Comparison of ENCODE assay signal across 13 cellular contexts in genomic region chr16:8795818-8796217, GRCh38. TPM values are rescaled to one million over a fixed set of nuclear protein-coding genes. Genes with fewer than 3 reads are reported as not detected.
DNase-seq lines count a peak whose midpoint lies in the region; ATAC-seq and TF ChIP-seq lines count a peak whose summit lies in the region.
"Had no signal": no experiment of that assay in that cellular context is flagged by ENCODE, and none has a peak within 500 bp of the region (broad histone marks: within the 10 kb centered on the region; RNA-seq: fewer than 3 reads in every experiment).

No MANE protein-coding gene starts in this region.

- H2AFZ ChIP-seq in osteoblast (ENCODE audit: low read length) = no peak overlapping the region

- no peaks in the 10 kb centered on the region for H3K9me3 Mint-ChIP-seq in CD8-positive, alpha-beta T cell
- H3K9me3 Mint-ChIP-seq in activated B cell treated with CpG ODN at 0.5 μM for 24 hours (no peaks in the 10 kb centered on the region), memory B cell (no peaks in the 10 kb centered on the region)
- H3K9me3 Mint-ChIP-seq: stimulated activated memory B cell treated with anti-CD40 and anti-IgM and Interleukin-4, amounts not matched to agents 10 μg/mL and 1 μg/mL and 100 μg/mL, for 72 hours had no signal

- BruUV-seq in A673 (replicated peaks; lab: Mats Ljungman, UMichigan) = no TSS peak

- DNase-seq in A673 (ENCODE audit: low spot score) = no peak
- no peak for DNase-seq in CD8-positive, alpha-beta T cell
- no peak for DNase-seq in activated B cell treated with CpG ODN at 0.5 μM for 24 hours
- DNase-seq in memory B cell (ENCODE audit: low spot score in 2 of 2) = no peak
- DNase-seq in osteoblast (ENCODE audit: insufficient read length, low spot score, missing footprints) = no peak
- DNase-seq in sigmoid colon = no peak
- DNase-seq in HT-29 (ENCODE audit: low spot score) = no peak
- DNase-seq: DMS79 treated with DMSO at 0.1 percent for 48 hours, NCI-H345, SJCRH30 had no signal

- H3K9me3 ChIP-seq in A673 (ENCODE audit: low read depth, low read length, poor library complexity, severe bottlenecking) = no peaks in the 10 kb centered on the region
- H3K9me3 ChIP-seq in CD8-positive, alpha-beta T cell (ENCODE audit: low read length) = no peaks in the 10 kb centered on the region
- H3K9me3 ChIP-seq in osteoblast (ENCODE audit: low read depth, low read length) = no peaks in the 10 kb centered on the region
- H3K9me3 ChIP-seq in sigmoid colon = no peaks in the 10 kb centered on the region
- H3K9me3 ChIP-seq: SJCRH30 had no signal

- no peak for ATAC-seq in CD8-positive, alpha-beta T cell
- ATAC-seq in activated B cell treated with CpG ODN at 0.5 μM for 24 hours (ENCODE audit: low read depth) (no peak), memory B cell (ENCODE audit: low read depth) (no peak)
- ATAC-seq: stimulated activated memory B cell treated with anti-CD40 and anti-IgM and Interleukin-4, amounts not matched to agents 10 μg/mL and 1 μg/mL and 100 μg/mL, for 72 hours had no signal

- peaks cover 14% of the 10 kb centered on the region for H3K36me3 Mint-ChIP-seq in CD8-positive, alpha-beta T cell
- peaks cover 16% of the 10 kb centered on the region for H3K36me3 Mint-ChIP-seq in activated B cell treated with CpG ODN at 0.5 μM for 24 hours (ENCODE audit: low read depth)
- H3K36me3 Mint-ChIP-seq in memory B cell = no peaks in the 10 kb centered on the region

- H3K27me3 ChIP-seq in A673 (replicated peaks; ENCODE audit: insufficient read depth, low read depth, low read length, poor library complexity) (no peaks in the 10 kb centered on the region), osteoblast (ENCODE audit: insufficient read depth, low read length) (no peaks in the 10 kb centered on the region), sigmoid colon (no peaks in the 10 kb centered on the region)
- H3K27me3 ChIP-seq in CD8-positive, alpha-beta T cell (ENCODE audit: insufficient read depth, low read length) = no peaks in the 10 kb centered on the region
- H3K27me3 ChIP-seq: SJCRH30 had no signal

- no peak overlapping the region for H3K4me2 ChIP-seq in osteoblast (ENCODE audit: insufficient read depth, low read length)

- peak overlapping the region; percentile 6 for H3K27ac Mint-ChIP-seq in CD8-positive, alpha-beta T cell
- H3K27ac Mint-ChIP-seq in activated B cell treated with CpG ODN at 0.5 μM for 24 hours (no peak overlapping the region), memory B cell (no peak overlapping the region)

- H3K79me2 ChIP-seq in osteoblast (ENCODE audit: insufficient read depth, low read length) = peaks cover 54% of the 10 kb centered on the region

- intact Hi-C loops in A673 (cut with micrococcal nuclease; ENCODE audit: unreplicated experiment) (loop anchor here (5.0 kb wide), 1 partner anchor 71 kb away; the partner anchor contains the start of gene CARHSP1), activated B cell treated with CpG ODN at 0.5 μM for 24 hours (cut with micrococcal nuclease) (loop anchor here (5.0 kb wide), 1 partner anchor 341 kb away; no protein-coding TSS in a partner anchor), sigmoid colon (cut with DNase I) (loop anchor here (5.0 to 10.0 kb wide), 6 partner anchors 71 to 299 kb away; partner anchors contain the start of genes CARHSP1, HAPSTR1, LITAFD and METTL22)
- intact Hi-C loops in CD8-positive, alpha-beta T cell (cut with DNase I, micrococcal nuclease) = loop anchor here (2.0 to 5.0 kb wide), 7 partner anchors 73 to 1591 kb away; partner anchors contain the start of genes METTL22 (in 2 of the 2), ATF7IP2 (in 1 of the 2), CARHSP1 (in 1 of the 2) and HAPSTR1 (in 1 of the 2)

- peak overlapping the region; percentile 17 for H3K27ac ChIP-seq in A673 (ENCODE audit: low read depth, low read length, poor library complexity, severe bottlenecking)
- H3K27ac ChIP-seq in CD8-positive, alpha-beta T cell (ENCODE audit: low read depth, low read length) = no peak overlapping the region
- no peak overlapping the region for H3K27ac ChIP-seq in osteoblast (ENCODE audit: low read depth, low read length)
- H3K27ac ChIP-seq in sigmoid colon = no peak overlapping the region
- H3K27ac ChIP-seq: epithelial cell of prostate, SJCRH30 had no signal

- peaks cover 11% of the 10 kb centered on the region for H4K20me1 ChIP-seq in osteoblast (ENCODE audit: insufficient read depth, low read length)

- CTCF ChIA-PET in A673 (lab: Charles Lee) = no interaction called here
- CTCF ChIA-PET in CD8-positive, alpha-beta T cell (lab: Charles Lee) = no interaction called here
- CTCF ChIA-PET in activated B cell treated with CpG ODN at 0.5 μM for 24 hours (lab: Charles Lee) = no interaction called here

- no peaks in the 10 kb centered on the region for H3K27me3 Mint-ChIP-seq in CD8-positive, alpha-beta T cell (ENCODE audit: low read depth)
- H3K27me3 Mint-ChIP-seq in activated B cell treated with CpG ODN at 0.5 μM for 24 hours (no peaks in the 10 kb centered on the region), memory B cell (no peaks in the 10 kb centered on the region)
- H3K27me3 Mint-ChIP-seq: stimulated activated memory B cell treated with anti-CD40 and anti-IgM and Interleukin-4, amounts not matched to agents 10 μg/mL and 1 μg/mL and 100 μg/mL, for 72 hours had no signal

- H3K36me3 ChIP-seq in A673 (ENCODE audit: insufficient read depth, low read length, poor library complexity, severe bottlenecking) (peaks cover under 1% of the 10 kb centered on the region), osteoblast (ENCODE audit: insufficient read depth, low read length) (peaks cover 7% of the 10 kb centered on the region), sigmoid colon (no peaks in the 10 kb centered on the region)
- peaks cover under 1% of the 10 kb centered on the region for H3K36me3 ChIP-seq in CD8-positive, alpha-beta T cell (ENCODE audit: insufficient read depth, low read length)

- H3K4me1 Mint-ChIP-seq in CD8-positive, alpha-beta T cell (ENCODE audit: low read depth) = peaks cover 42% of the 10 kb centered on the region
- peaks cover 42% of the 10 kb centered on the region for H3K4me1 Mint-ChIP-seq in activated B cell treated with CpG ODN at 0.5 μM for 24 hours
- H3K4me1 Mint-ChIP-seq in memory B cell = peaks cover 19% of the 10 kb centered on the region

- 95 to 97% methylated on average over 10 of the region's 10 CpGs for WGBS in sigmoid colon, 2 donors

- POLR2A ChIA-PET in A673 (lab: Charles Lee; ENCODE audit: low non-redundant PET) = no interaction called here
- POLR2A ChIA-PET in CD8-positive, alpha-beta T cell (lab: Charles Lee) = interaction anchor here (2.6 kb wide), 1 partner anchor 73 kb away, joined by 8 read pairs; the partner anchor contains the start of gene CARHSP1
- POLR2A ChIA-PET in activated B cell treated with CpG ODN at 0.5 μM for 24 hours (lab: Charles Lee) = no interaction called here

- H3K4me1 ChIP-seq in A673 (ENCODE audit: insufficient read depth, low read length, poor library complexity, severe bottlenecking) (peaks cover 12% of the 10 kb centered on the region), osteoblast (ENCODE audit: insufficient read depth, low read length) (peaks cover 26% of the 10 kb centered on the region), sigmoid colon (peaks cover 0 to 35% (median 30%) of the 10 kb centered on the region in 4 donors)
- H3K4me1 ChIP-seq in CD8-positive, alpha-beta T cell (ENCODE audit: insufficient read depth, low read length) = peaks cover 31% of the 10 kb centered on the region

- no peak overlapping the region for H3K4me3 Mint-ChIP-seq in CD8-positive, alpha-beta T cell
- peak overlapping the region; percentile 19 for H3K4me3 Mint-ChIP-seq in activated B cell treated with CpG ODN at 0.5 μM for 24 hours
- H3K4me3 Mint-ChIP-seq in memory B cell = peak overlapping the region; percentile 14

- TF ChIP-seq CTCF in A673 (conservative IDR thresholded peaks at IDR 0.05; ENCODE audit: low read depth, low read length) (no peak), activated B cell treated with CpG ODN at 0.5 μM for 24 hours (IDR thresholded peaks at IDR 0.05) (no peak), osteoblast (IDR thresholded peaks at IDR 0.05; ENCODE audit: extremely low read depth, low read depth, low read length) (no peak), sigmoid colon (IDR thresholded peaks at IDR 0.05) (no peak)
- no peak for TF ChIP-seq CTCF in CD8-positive, alpha-beta T cell (IDR thresholded peaks at IDR 0.05)

- TF ChIP-seq EP300 in sigmoid colon (IDR thresholded peaks at IDR 0.05) = no peak

- TF ChIP-seq POLR2A in sigmoid colon (IDR thresholded peaks at IDR 0.05) = no peak

- H3K4me3 ChIP-seq in A673 (ENCODE audit: low read depth, low read length, poor library complexity, severe bottlenecking) (no peak overlapping the region), osteoblast (ENCODE audit: insufficient read depth, low read length) (no peak overlapping the region), sigmoid colon (no peak overlapping the region)
- no peak overlapping the region for H3K4me3 ChIP-seq in CD8-positive, alpha-beta T cell (ENCODE audit: low read depth, low read length)
- H3K4me3 ChIP-seq: lung had no signal

RNA-seq across cellular contexts. Expression of gene TMEM186, which starts 1.6 kb away (rescaled TPM):
- total RNA-seq in A673 (2021) (13.3 and 13.5 TPM in 2 replicates), activated B cell treated with CpG ODN at 0.5 μM for 24 hours (10.6 and 13.0 TPM in 2 replicates), osteoblast (3.5 and 4.0 TPM in 2 replicates), sigmoid colon (10 to 100 TPM in 2 of 4 donors, 1 to 10 TPM in 2; 1.9 to 13.3 (median 8.7) TPM)
- 1 to 10 TPM; 2.4 to 2.9 TPM for total RNA-seq in CD8-positive, alpha-beta T cell
- 10 to 100 TPM in 1 of 3 donors, 1 to 10 TPM in 2; 9.0 to 13.9 (median 9.9) TPM for polyA plus RNA-seq in sigmoid colon
- total RNA-seq in HT-29 (2014; rRNA removed; shearing (Covaris generic)) = 7.5 and 11.7 TPM in 2 replicates

RNA-seq across cellular contexts. Expression of gene PMM2, which starts 1.8 kb away (rescaled TPM):
- total RNA-seq in A673 (2021) (44.3 and 54.8 TPM in 2 replicates), activated B cell treated with CpG ODN at 0.5 μM for 24 hours (57.4 and 61.1 TPM in 2 replicates), osteoblast (39.5 and 42.7 TPM in 2 replicates), sigmoid colon (10 to 100 TPM; 13.6 to 22.1 (median 18.4) TPM)
- total RNA-seq in CD8-positive, alpha-beta T cell = 10 to 100 TPM; 29.6 to 32.7 TPM
- 10 to 100 TPM; 29.8 to 52.4 (median 33.6) TPM for polyA plus RNA-seq in sigmoid colon
- total RNA-seq in HT-29 (2014; rRNA removed; shearing (Covaris generic)) = 49.0 and 65.5 TPM in 2 replicates
